Comparison of ENCODE assay signal across 9 cellular contexts in genomic region chrX:118497180-118497814, GRCh38. TPM values are rescaled to one million over a fixed set of nuclear protein-coding genes. Genes with fewer than 3 reads are reported as not detected.
A peak's percentile ranks its signal among the peaks of the same experiment; 100 is the strongest.
DNase-seq lines count a peak whose midpoint lies in the region; ATAC-seq and TF ChIP-seq lines count a peak whose summit lies in the region.
"Had no signal": no experiment of that assay in that cellular context is flagged by ENCODE, and none has a peak within 500 bp of the region (broad histone marks: within the 10 kb centered on the region; RNA-seq: fewer than 3 reads in every experiment).

No MANE protein-coding gene starts in this region.

- H3K14ac ChIP-seq in mesenchymal stem cell (ENCODE audit: low read length in 2 of 2) = no peak overlapping the region

- H3K9me3 Mint-ChIP-seq in activated naive CD4-positive, alpha-beta T cell treated with anti-CD3 and anti-CD28 coated beads, Interleukin-2, amount 50 U/mL, for 24 hours = no peaks in the 10 kb centered on the region

- H3K4me1 Mint-ChIP-seq in activated naive CD4-positive, alpha-beta T cell treated with anti-CD3 and anti-CD28 coated beads, Interleukin-2, amount 50 U/mL, for 24 hours = peaks cover 40% of the 10 kb centered on the region

- no peaks in the 10 kb centered on the region for H3K27me3 Mint-ChIP-seq in activated naive CD4-positive, alpha-beta T cell treated with anti-CD3 and anti-CD28 coated beads, Interleukin-2, amount 50 U/mL, for 24 hours

- no peak overlapping the region for H3K18ac ChIP-seq in mesenchymal stem cell (ENCODE audit: low read depth in 1 of 2, low read length in 2 of 2)

- no peak overlapping the region for H4K91ac ChIP-seq in mesenchymal stem cell (ENCODE audit: low read length)

- TF ChIP-seq CTCF in AG04450 (IDR thresholded peaks at IDR 0.05; ENCODE audit: low read depth, low read length) = no peak

- peaks cover 2% of the 10 kb centered on the region for H3K79me1 ChIP-seq in mesenchymal stem cell (replicated peaks; ENCODE audit: low read length, poor library complexity, severe bottlenecking)

- no peak overlapping the region for H2BK120ac ChIP-seq in mesenchymal stem cell (ENCODE audit: low read depth, low read length)

- no peak overlapping the region for H4K8ac ChIP-seq in mesenchymal stem cell (ENCODE audit: low read length)

- peak overlapping the region; percentile 88 for H3K9ac ChIP-seq in mesenchymal stem cell (ENCODE audit: low read length)

- ATAC-seq in HG02798 (IDR thresholded peaks at IDR 0.05; ENCODE audit: poor library complexity, unreplicated experiment) (no peak), esophagus mucosa (no peak)

- no peaks in the 10 kb centered on the region for H3K9me3 ChIP-seq in AG04450 (ENCODE audit: control insufficient read depth, insufficient read depth, low read length)
- no peaks in the 10 kb centered on the region for H3K9me3 ChIP-seq in HAP-1
- H3K9me3 ChIP-seq in mesenchymal stem cell (ENCODE audit: control insufficient read depth, low read length) = no peaks in the 10 kb centered on the region

- DNase-seq in AG04450 (ENCODE audit: low read depth, low spot score) (no peak), HAP-1 (ENCODE audit: low spot score in 2 of 2) (no peak), mesenchymal stem cell (no peak), GM03348 (ENCODE audit: low spot score) (no peak), inferior parietal cortex (ENCODE audit: extremely low spot score) (no peak)

- H3K27ac ChIP-seq in AG04450 (ENCODE audit: low read depth, low read length) (no peak overlapping the region), mesenchymal stem cell (ENCODE audit: low read length, poor library complexity, severe bottlenecking) (no peak overlapping the region)
- H3K27ac ChIP-seq: VCaP had no signal

- peaks cover 21% of the 10 kb centered on the region for H3K4me1 ChIP-seq in HAP-1
- H3K4me1 ChIP-seq in mesenchymal stem cell (ENCODE audit: control insufficient read depth, insufficient read depth, low read depth, low read length) = peaks cover 7% of the 10 kb centered on the region

- H2BK12ac ChIP-seq in mesenchymal stem cell (ENCODE audit: low read length in 2 of 2) = no peak overlapping the region

- in situ Hi-C loops in HAP-1 (cut with MboI; ENCODE audit: low sequenced_read_pairs) = no loop called here

- no peaks in the 10 kb centered on the region for H3K27me3 ChIP-seq in AG04450 (ENCODE audit: control insufficient read depth, insufficient read depth, low read length)
- H3K27me3 ChIP-seq in HAP-1 (ENCODE audit: low read depth) = no peaks in the 10 kb centered on the region
- no peaks in the 10 kb centered on the region for H3K27me3 ChIP-seq in mesenchymal stem cell (ENCODE audit: control insufficient read depth in 1 of 2, insufficient read depth in 1 of 2, low read length in 2 of 2)

- no peak overlapping the region for H3K23ac ChIP-seq in mesenchymal stem cell (ENCODE audit: low read length in 2 of 2)

- peak overlapping the region; percentile 96 for H3K27ac Mint-ChIP-seq in activated naive CD4-positive, alpha-beta T cell treated with anti-CD3 and anti-CD28 coated beads, Interleukin-2, amount 50 U/mL, for 24 hours

- no peak overlapping the region for H2AFZ ChIP-seq in mesenchymal stem cell (ENCODE audit: low read depth, low read length)

- peak overlapping the region; percentile 98 for H3K4me3 Mint-ChIP-seq in activated naive CD4-positive, alpha-beta T cell treated with anti-CD3 and anti-CD28 coated beads, Interleukin-2, amount 50 U/mL, for 24 hours

- H3K4me2 ChIP-seq in mesenchymal stem cell (ENCODE audit: low read length, poor library complexity, severe bottlenecking) = no peak overlapping the region

- H2BK15ac ChIP-seq in mesenchymal stem cell (ENCODE audit: low read depth, poor library complexity, severe bottlenecking) = no peak overlapping the region

- H3K36me3 Mint-ChIP-seq in activated naive CD4-positive, alpha-beta T cell treated with anti-CD3 and anti-CD28 coated beads, Interleukin-2, amount 50 U/mL, for 24 hours = peaks cover 1% of the 10 kb centered on the region

- no peak overlapping the region for H2AK5ac ChIP-seq in mesenchymal stem cell (ENCODE audit: low read length, severe bottlenecking)

- POLR2A ChIA-PET in AG04450 (lab: Yijun Ruan, JAX) = no interaction called here

- no peaks in the 10 kb centered on the region for H3K36me3 ChIP-seq in HAP-1 (replicated peaks)
- H3K36me3 ChIP-seq in mesenchymal stem cell (ENCODE audit: control insufficient read depth in 1 of 2, insufficient read depth in 2 of 2, low read depth in 1 of 2, low read length in 2 of 2) = no peaks in the 10 kb centered on the region

- peak overlapping the region; percentile 76 for H3K4me3 ChIP-seq in AG04450 (ENCODE audit: low read depth, low read length)
- peak overlapping the region; percentile 61 for H3K4me3 ChIP-seq in HAP-1
- H3K4me3 ChIP-seq in mesenchymal stem cell (ENCODE audit: insufficient read depth in 1 of 2, low read depth in 1 of 2, low read length in 2 of 2) = peak overlapping the region in 1 of 2 experiments; percentile 85

- no peak overlapping the region for H2BK5ac ChIP-seq in mesenchymal stem cell (ENCODE audit: low read depth, low read length, poor library complexity, severe bottlenecking)

- CTCF ChIA-PET in AG04450 (lab: Charles Lee) = interaction anchor here (1.5 to 1.8 kb wide), 2 partner anchors 38 to 105 kb away, joined by 5 to 6 read pairs; no protein-coding TSS in a partner anchor

- no peak overlapping the region for H3K4ac ChIP-seq in mesenchymal stem cell (ENCODE audit: low read depth in 1 of 2, low read length in 2 of 2)

- 43% methylated on average over 6 of the region's 6 CpGs for WGBS in mesenchymal stem cell

RNA-seq across cellular contexts. Expression of gene DOCK11, which starts 1.7 kb away (rescaled TPM):
- polyA plus RNA-seq in AG04450 (2011; rRNA removed) = 20.7 and 26.4 TPM in 2 replicates
- 17.2 and 28.4 TPM in 2 replicates for polyA minus RNA-seq in AG04450 (2011; rRNA and poly(A)+ RNA removed)
- polyA plus RNA-seq in mesenchymal stem cell (2013, experiment 1 of 2) = 9.6 TPM
- polyA plus RNA-seq in mesenchymal stem cell (2013, experiment 2 of 2) = 9.6 TPM
- 9.3 TPM for total RNA-seq in esophagus mucosa
